In genomic region chr5:175460126-175460525, GRCh38 we compare ENCODE assay signal across 8 cellular contexts. TPM values are rescaled to one million over a fixed set of nuclear protein-coding genes. Genes with fewer than 3 reads are reported as not detected.
DNase-seq lines count a peak whose midpoint lies in the region; ATAC-seq and TF ChIP-seq lines count a peak whose summit lies in the region.

No MANE protein-coding gene starts in this region.

- H2BK120ac ChIP-seq in H9 (ENCODE audit: low read depth, low read length, poor library complexity, severe bottlenecking) = no peak overlapping the region

- no peak overlapping the region for H3T11ph ChIP-seq in H9 (ENCODE audit: low read length)

- H3K79me1 ChIP-seq in H9 (ENCODE audit: insufficient read depth, low read depth, low read length, poor library complexity, severe bottlenecking) = no peaks in the 10 kb centered on the region

- no peak overlapping the region for H3K4ac ChIP-seq in H9 (ENCODE audit: low read depth, low read length)

- H2BK5ac ChIP-seq in H9 (ENCODE audit: insufficient read length, low read length) = no peak overlapping the region

- no peaks in the 10 kb centered on the region for H3K36me3 ChIP-seq in CD8-positive, alpha-beta T cell (ENCODE audit: insufficient read depth, low read length)
- no peaks in the 10 kb centered on the region for H3K36me3 ChIP-seq in left lung

- CTCF ChIA-PET in CD8-positive, alpha-beta T cell (lab: Charles Lee) = interaction anchor here (0.7 to 1.7 kb wide), 6 partner anchors 12 to 1230 kb away, joined by 3 to 6 read pairs (median 4); partner anchors contain the start of gene DRD1

- no peaks in the 10 kb centered on the region for H4K20me1 ChIP-seq in H9 (ENCODE audit: control insufficient read depth, insufficient read depth, insufficient read length)

- H2AK5ac ChIP-seq in H9 (ENCODE audit: insufficient read length, low read length) = no peak overlapping the region

- no peak overlapping the region for H3K14ac ChIP-seq in H9 (ENCODE audit: insufficient read depth, low read length)

- H2BK12ac ChIP-seq in H9 (ENCODE audit: insufficient read length, low read depth, low read length) = no peak overlapping the region

- no peak overlapping the region for H4K5ac ChIP-seq in H9 (ENCODE audit: insufficient read length, low read depth, low read length)

- H3K4me1 ChIP-seq in CD8-positive, alpha-beta T cell (ENCODE audit: insufficient read depth, low read length) = peaks cover 7% of the 10 kb centered on the region
- H3K4me1 ChIP-seq in H9 (ENCODE audit: insufficient read depth, low read length) = no peaks in the 10 kb centered on the region
- H3K4me1 ChIP-seq in left lung = no peaks in the 10 kb centered on the region

- no peak overlapping the region for H2BK20ac ChIP-seq in H9 (ENCODE audit: low read depth, low read length, poor library complexity, severe bottlenecking)

- H3K27me3 ChIP-seq in CD8-positive, alpha-beta T cell (ENCODE audit: insufficient read depth, low read length) = no peaks in the 10 kb centered on the region
- H3K27me3 ChIP-seq in H9 (ENCODE audit: insufficient read depth, low read length) (no peaks in the 10 kb centered on the region), left lung (peaks cover 4 to 31% of the 10 kb centered on the region in 2 donors)

- no peak overlapping the region for H4K8ac ChIP-seq in H9 (replicated peaks; ENCODE audit: insufficient read length, low read depth, low read length)

- no peak overlapping the region for H3K27ac ChIP-seq in CD8-positive, alpha-beta T cell (ENCODE audit: low read depth, low read length)
- no peak overlapping the region for H3K27ac ChIP-seq in H9 (ENCODE audit: insufficient read length, low read depth, low read length)
- no peak overlapping the region for H3K27ac ChIP-seq in left lung

- H3K4me2 ChIP-seq in H9 (ENCODE audit: insufficient read depth, insufficient read length, low read length) = no peak overlapping the region

- no peak overlapping the region for H3K4me3 Mint-ChIP-seq in CD8-positive, alpha-beta T cell
- no peak overlapping the region for H3K4me3 Mint-ChIP-seq in H9

- H3K56ac ChIP-seq in H9 (ENCODE audit: insufficient read length, low read depth, low read length) = no peak overlapping the region

- no peak overlapping the region for H2AFZ ChIP-seq in H9 (ENCODE audit: low read length)

- no peak overlapping the region for H3K9ac ChIP-seq in H9 (ENCODE audit: extremely low read depth, insufficient read length, low read length)

- no peaks in the 10 kb centered on the region for H3K9me3 Mint-ChIP-seq in CD8-positive, alpha-beta T cell
- no peaks in the 10 kb centered on the region for H3K9me3 Mint-ChIP-seq in H9

- H3K23me2 ChIP-seq in H9 (ENCODE audit: insufficient read length, low read depth, low read length, poor library complexity, severe bottlenecking) = no peaks in the 10 kb centered on the region

- H3K4me1 Mint-ChIP-seq in CD8-positive, alpha-beta T cell (ENCODE audit: low read depth) = peaks cover 10% of the 10 kb centered on the region
- peaks cover 5 to 8% of the 10 kb centered on the region in 2 experiments for H3K4me1 Mint-ChIP-seq in H9

- no peak overlapping the region for H3K4me3 ChIP-seq in CD8-positive, alpha-beta T cell (ENCODE audit: low read depth, low read length)
- no peak overlapping the region for H3K4me3 ChIP-seq in left lung

- intact Hi-C loops in CD8-positive, alpha-beta T cell (cut with DNase I, micrococcal nuclease) = loop anchor here in 1 of 2 experiments (5.0 kb wide), 1 partner anchor 62 kb away; no protein-coding TSS in a partner anchor
- intact Hi-C loops in left lung (cut with DNase I) = no loop called here

- no peak overlapping the region for H4K91ac ChIP-seq in H9 (ENCODE audit: insufficient read length, low read depth, low read length)

- no peak overlapping the region for H3K18ac ChIP-seq in H9 (ENCODE audit: insufficient read length, low read depth, low read length)

- no peaks in the 10 kb centered on the region for H3K36me3 Mint-ChIP-seq in CD8-positive, alpha-beta T cell
- H3K36me3 Mint-ChIP-seq in H9 (ENCODE audit: insufficient read depth in 1 of 3, low read depth in 3 of 3) = no peaks in the 10 kb centered on the region

- DNase-seq in CD8-positive, alpha-beta T cell = no peak
- no peak for DNase-seq in H9
- DNase-seq in SW480 (ENCODE audit: low spot score) = peak; percentile 48
- no peak for DNase-seq in left lung
- DNase-seq in activated gamma-delta T cell (lab: John Stamatoyannopoulos, UW) = no peak
- no peak for DNase-seq in effector CD4-positive, alpha-beta T cell
- no peak for DNase-seq in islet precursor cell

- POLR2A ChIA-PET in CD8-positive, alpha-beta T cell (lab: Charles Lee) = no interaction called here

- H3K79me2 ChIP-seq in H9 (ENCODE audit: insufficient read depth, low read length) = no peaks in the 10 kb centered on the region

- TF ChIP-seq CTCF in CD8-positive, alpha-beta T cell (IDR thresholded peaks at IDR 0.05) = peak; percentile 45
- TF ChIP-seq CTCF in H9 (conservative IDR thresholded peaks at IDR 0.05) (peak; percentile 63), left lung (IDR thresholded peaks at IDR 0.05) (peak; percentile 18 to 29)

- no peak overlapping the region for H2BK15ac ChIP-seq in H9 (ENCODE audit: low read depth, low read length)

- no peak overlapping the region for H3K27ac Mint-ChIP-seq in CD8-positive, alpha-beta T cell
- H3K27ac Mint-ChIP-seq in H9 = no peak overlapping the region

- WGBS in H9 (ENCODE audit: extremely low coverage, insufficient read length, low lambda C conversion rate) = no CpG with 5 or more reads among the region's 7 CpGs

- no peak for ATAC-seq in CD8-positive, alpha-beta T cell
- ATAC-seq in left lung (no peak), HG03432 (IDR thresholded peaks at IDR 0.05; ENCODE audit: unreplicated experiment) (no peak)

- peaks cover 5% of the 10 kb centered on the region for H3K27me3 Mint-ChIP-seq in CD8-positive, alpha-beta T cell (ENCODE audit: low read depth)
- peaks cover 16% of the 10 kb centered on the region for H3K27me3 Mint-ChIP-seq in H9 (ENCODE audit: low read depth)

- H3K23ac ChIP-seq in H9 (ENCODE audit: insufficient read length, low read depth, low read length) = no peak overlapping the region

- no peaks in the 10 kb centered on the region for H3K9me3 ChIP-seq in CD8-positive, alpha-beta T cell (ENCODE audit: low read length)
- H3K9me3 ChIP-seq in H9 (ENCODE audit: control insufficient read depth, low read depth, low read length) (no peaks in the 10 kb centered on the region), left lung (no peaks in the 10 kb centered on the region)

RNA-seq across cellular contexts. Expression of gene DRD1, which starts 16.1 kb away (rescaled TPM):
- total RNA-seq in CD8-positive, alpha-beta T cell = not detected
- total RNA-seq in H9 (2021) (not detected in 2 replicates), left lung (under 1 TPM; 0.17 to 0.37 TPM)

RNA-seq across cellular contexts. Expression of gene SFXN1, which starts 18.2 kb away (rescaled TPM):
- total RNA-seq in CD8-positive, alpha-beta T cell = 100 to 1,000 TPM; 169 to 174 TPM
- 97.2 and 99.2 TPM in 2 replicates for total RNA-seq in H9 (2021)
- total RNA-seq in left lung = 10 to 100 TPM; 29.2 to 30.9 TPM
